ENCODE assay signal across 1 cellular context in the genomic region with DNA sequence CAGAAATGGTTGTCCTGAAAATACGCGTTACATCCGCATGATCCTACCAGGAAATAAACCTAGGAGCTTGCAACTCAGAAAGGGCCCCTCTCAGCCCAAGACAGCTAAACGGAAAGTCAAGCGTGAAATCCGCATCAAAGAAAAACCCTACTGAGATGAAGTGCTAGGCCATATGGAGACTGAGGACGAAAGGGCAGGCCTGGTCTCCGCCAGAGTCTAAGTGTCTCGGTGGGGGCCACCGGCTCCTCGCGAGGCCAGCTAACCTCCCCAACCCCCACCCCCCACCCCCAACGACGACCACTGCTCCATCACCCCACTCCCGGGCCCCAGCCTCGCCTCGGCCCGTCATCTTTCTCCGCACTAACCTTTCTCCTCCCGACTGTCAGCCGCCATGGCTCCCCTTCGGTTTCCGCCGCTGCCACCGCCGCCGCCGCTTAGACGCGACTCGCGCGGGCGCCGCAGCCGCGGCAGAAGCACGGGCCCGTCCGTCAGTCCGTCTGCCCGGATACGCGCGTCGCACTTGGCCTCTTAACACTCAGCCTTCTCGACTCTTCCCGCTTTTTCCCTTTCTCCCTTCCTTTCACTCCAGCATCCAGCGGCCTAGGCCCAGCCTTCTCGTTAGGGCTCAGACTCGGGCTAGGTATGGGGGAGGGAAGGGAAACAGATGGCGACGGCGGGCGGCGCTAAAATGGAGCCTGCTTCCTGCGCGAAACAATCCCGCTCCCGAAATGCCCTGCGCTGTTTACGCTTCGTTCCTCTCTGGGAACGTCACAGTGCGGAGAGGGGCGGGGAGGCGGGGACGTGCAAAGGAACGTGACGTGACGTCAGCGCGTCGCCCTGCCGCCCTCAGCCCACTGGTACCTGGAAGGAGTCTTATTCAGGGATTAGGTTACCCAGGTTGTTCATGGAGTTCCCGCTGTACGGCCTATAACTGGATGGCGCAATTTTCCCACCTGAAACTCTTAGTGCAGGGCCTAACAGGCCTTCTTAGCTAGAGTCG.
TF ChIP-seq lines count a peak whose summit lies in the region.

A gene (minus strand): TSS at position 730 of the 1,000 bp plus-strand sequence. CDS start 337 bp downstream, at position 393.

TF ChIP-seq in K562, 482 proteins besides CTCF, POLR2A, EP300 and RAD21 (continued from another document and continues in another):
- TF ChIP-seq, protein P1, sequence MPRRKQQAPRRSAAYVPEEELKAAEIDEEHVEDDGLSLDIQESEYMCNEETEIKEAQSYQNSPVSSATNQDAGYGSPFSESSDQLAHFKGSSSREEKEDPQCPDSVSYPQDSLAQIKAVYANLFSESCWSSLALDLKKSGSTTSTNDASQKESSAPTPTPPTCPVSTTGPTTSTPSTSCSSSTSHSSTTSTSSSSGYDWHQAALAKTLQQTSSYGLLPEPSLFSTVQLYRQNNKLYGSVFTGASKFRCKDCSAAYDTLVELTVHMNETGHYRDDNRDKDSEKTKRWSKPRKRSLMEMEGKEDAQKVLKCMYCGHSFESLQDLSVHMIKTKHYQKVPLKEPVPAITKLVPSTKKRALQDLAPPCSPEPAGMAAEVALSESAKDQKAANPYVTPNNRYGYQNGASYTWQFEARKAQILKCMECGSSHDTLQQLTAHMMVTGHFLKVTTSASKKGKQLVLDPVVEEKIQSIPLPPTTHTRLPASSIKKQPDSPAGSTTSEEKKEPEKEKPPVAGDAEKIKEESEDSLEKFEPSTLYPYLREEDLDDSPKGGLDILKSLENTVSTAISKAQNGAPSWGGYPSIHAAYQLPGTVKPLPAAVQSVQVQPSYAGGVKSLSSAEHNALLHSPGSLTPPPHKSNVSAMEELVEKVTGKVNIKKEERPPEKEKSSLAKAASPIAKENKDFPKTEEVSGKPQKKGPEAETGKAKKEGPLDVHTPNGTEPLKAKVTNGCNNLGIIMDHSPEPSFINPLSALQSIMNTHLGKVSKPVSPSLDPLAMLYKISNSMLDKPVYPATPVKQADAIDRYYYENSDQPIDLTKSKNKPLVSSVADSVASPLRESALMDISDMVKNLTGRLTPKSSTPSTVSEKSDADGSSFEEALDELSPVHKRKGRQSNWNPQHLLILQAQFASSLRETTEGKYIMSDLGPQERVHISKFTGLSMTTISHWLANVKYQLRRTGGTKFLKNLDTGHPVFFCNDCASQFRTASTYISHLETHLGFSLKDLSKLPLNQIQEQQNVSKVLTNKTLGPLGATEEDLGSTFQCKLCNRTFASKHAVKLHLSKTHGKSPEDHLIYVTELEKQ (CRISPR knock-in tag; IDR thresholded peaks at IDR 0.05), result no peak
- TF ChIP-seq PPARD (CRISPR knock-in tag; IDR thresholded peaks at IDR 0.05) (no peak), RB1 (IDR thresholded peaks at IDR 0.05; ENCODE audit: low read depth) (peak; percentile 70; the same call in 1 of the 2 replicates), NEUROD1 (IDR thresholded peaks at IDR 0.05; ENCODE audit: borderline replicate concordance, low read depth, low read length, partially characterized antibody) (peak; percentile 62), JUN (IDR thresholded peaks at IDR 0.05; ENCODE audit: borderline replicate concordance, low read depth, low read length) (peak; percentile 66; the same call in 1 of the 2 replicates), JUN (CRISPR knock-in tag; IDR thresholded peaks at IDR 0.05; ENCODE audit: borderline replicate concordance) (peak; percentile 71; the same call in 1 of the 2 replicates), TAF9B (IDR thresholded peaks at IDR 0.05; ENCODE audit: partially characterized antibody) (peak; percentile 87), CEBPB (tag; IDR thresholded peaks at IDR 0.05) (peak; percentile 49), EGR1 (conservative IDR thresholded peaks at IDR 0.05) (peak; percentile 82), GABPA (tag; conservative IDR thresholded peaks at IDR 0.05; ENCODE audit: low read depth) (peak; percentile 69), HMGN3 (IDR thresholded peaks at IDR 0.05; ENCODE audit: borderline replicate concordance, extremely low read depth, insufficient read length, low read depth, low read length) (peak; percentile 66), ZBED1 (IDR thresholded peaks at IDR 0.05) (peak; percentile 37; the same call in 1 of the 2 replicates), KDM1A (IDR thresholded peaks at IDR 0.05) (peak in 1 of 2 experiments; percentile 29; a peak in 1 of 4 replicates), CHCHD3 (CRISPR knock-in tag; IDR thresholded peaks at IDR 0.05) (peak; percentile 54; the same call in 1 of the 2 replicates), L3MBTL2 (IDR thresholded peaks at IDR 0.05) (peak; percentile 56), PTBP1 (IDR thresholded peaks at IDR 0.05; ENCODE audit: low read depth, low read length) (no peak), ZNF589 (CRISPR knock-in tag; IDR thresholded peaks at IDR 0.05; ENCODE audit: low read depth) (peak; percentile 64), EHMT2 (IDR thresholded peaks at IDR 0.05) (peak; percentile 42), FOXA3 (CRISPR knock-in tag; conservative IDR thresholded peaks at IDR 0.05 in 1 of 2, IDR thresholded peaks at IDR 0.05 in 1 of 2) (peak; percentile 89 to 97), ZFP36 (IDR thresholded peaks at IDR 0.05; ENCODE audit: low read depth, low read length, partially characterized antibody) (no peak), IFI16 (CRISPR knock-in tag; IDR thresholded peaks at IDR 0.05) (no peak), ZNF551 (CRISPR knock-in tag; IDR thresholded peaks at IDR 0.05) (no peak), OTX1 (CRISPR knock-in tag; IDR thresholded peaks at IDR 0.05) (peak; percentile 82), HNRNPLL (IDR thresholded peaks at IDR 0.05; ENCODE audit: low read depth, low read length, poor library complexity, severe bottlenecking) (peak; percentile 100), NCOA4 (IDR thresholded peaks at IDR 0.05; ENCODE audit: partially characterized antibody) (no peak), ZC3H11A (IDR thresholded peaks at IDR 0.05; ENCODE audit: low read depth, low read length) (no peak), CHD1 (IDR thresholded peaks at IDR 0.05; ENCODE audit: low read length) (peak; percentile 70), ZKSCAN8 (CRISPR knock-in tag; IDR thresholded peaks at IDR 0.05) (no peak), NCOA6 (IDR thresholded peaks at IDR 0.05) (peak; percentile 94), KLF1 (tag; IDR thresholded peaks at IDR 0.05) (peak; percentile 62; the same call in 1 of the 2 replicates), MAFF (IDR thresholded peaks at IDR 0.05; ENCODE audit: low read length) (no peak), HNRNPUL1 (IDR thresholded peaks at IDR 0.05; ENCODE audit: low read length) (no peak), CREB1 (IDR thresholded peaks at IDR 0.05) (peak; percentile 96), CREB1 (CRISPR knock-in tag; IDR thresholded peaks at IDR 0.05) (peak; percentile 97), DIDO1 (tag; IDR thresholded peaks at IDR 0.05; ENCODE audit: low read depth) (peak; percentile 29; the same call in 1 of the 2 replicates), HDAC1 (IDR thresholded peaks at IDR 0.05) (peak in 1 of 2 experiments; percentile 82; a peak in 2 of 4 replicates), HCFC1 (IDR thresholded peaks at IDR 0.05; ENCODE audit: low read depth, low read length) (peak; percentile 55), EP400 (IDR thresholded peaks at IDR 0.05) (peak; percentile 95), FOXK1 (CRISPR knock-in tag; IDR thresholded peaks at IDR 0.05; ENCODE audit: borderline replicate concordance) (peak; percentile 98), RBM22 (IDR thresholded peaks at IDR 0.05; ENCODE audit: low read depth, low read length, poor library complexity, severe bottlenecking) (peak; percentile 55), FOXJ2 (tag; IDR thresholded peaks at IDR 0.05) (peak; percentile 96), POLR2G (IDR thresholded peaks at IDR 0.05; ENCODE audit: low read depth, low read length) (peak; percentile 94)
- TF ChIP-seq, protein P2, sequence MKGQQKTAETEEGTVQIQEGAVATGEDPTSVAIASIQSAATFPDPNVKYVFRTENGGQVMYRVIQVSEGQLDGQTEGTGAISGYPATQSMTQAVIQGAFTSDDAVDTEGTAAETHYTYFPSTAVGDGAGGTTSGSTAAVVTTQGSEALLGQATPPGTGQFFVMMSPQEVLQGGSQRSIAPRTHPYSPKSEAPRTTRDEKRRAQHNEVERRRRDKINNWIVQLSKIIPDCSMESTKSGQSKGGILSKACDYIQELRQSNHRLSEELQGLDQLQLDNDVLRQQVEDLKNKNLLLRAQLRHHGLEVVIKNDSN (CRISPR knock-in tag; IDR thresholded peaks at IDR 0.05), result peak; percentile 63
- TF ChIP-seq, protein P3, sequence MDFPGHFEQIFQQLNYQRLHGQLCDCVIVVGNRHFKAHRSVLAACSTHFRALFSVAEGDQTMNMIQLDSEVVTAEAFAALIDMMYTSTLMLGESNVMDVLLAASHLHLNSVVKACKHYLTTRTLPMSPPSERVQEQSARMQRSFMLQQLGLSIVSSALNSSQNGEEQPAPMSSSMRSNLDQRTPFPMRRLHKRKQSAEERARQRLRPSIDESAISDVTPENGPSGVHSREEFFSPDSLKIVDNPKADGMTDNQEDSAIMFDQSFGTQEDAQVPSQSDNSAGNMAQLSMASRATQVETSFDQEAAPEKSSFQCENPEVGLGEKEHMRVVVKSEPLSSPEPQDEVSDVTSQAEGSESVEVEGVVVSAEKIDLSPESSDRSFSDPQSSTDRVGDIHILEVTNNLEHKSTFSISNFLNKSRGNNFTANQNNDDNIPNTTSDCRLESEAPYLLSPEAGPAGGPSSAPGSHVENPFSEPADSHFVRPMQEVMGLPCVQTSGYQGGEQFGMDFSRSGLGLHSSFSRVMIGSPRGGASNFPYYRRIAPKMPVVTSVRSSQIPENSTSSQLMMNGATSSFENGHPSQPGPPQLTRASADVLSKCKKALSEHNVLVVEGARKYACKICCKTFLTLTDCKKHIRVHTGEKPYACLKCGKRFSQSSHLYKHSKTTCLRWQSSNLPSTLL (IDR thresholded peaks at IDR 0.05), result no peak
- TF ChIP-seq, protein P4, sequence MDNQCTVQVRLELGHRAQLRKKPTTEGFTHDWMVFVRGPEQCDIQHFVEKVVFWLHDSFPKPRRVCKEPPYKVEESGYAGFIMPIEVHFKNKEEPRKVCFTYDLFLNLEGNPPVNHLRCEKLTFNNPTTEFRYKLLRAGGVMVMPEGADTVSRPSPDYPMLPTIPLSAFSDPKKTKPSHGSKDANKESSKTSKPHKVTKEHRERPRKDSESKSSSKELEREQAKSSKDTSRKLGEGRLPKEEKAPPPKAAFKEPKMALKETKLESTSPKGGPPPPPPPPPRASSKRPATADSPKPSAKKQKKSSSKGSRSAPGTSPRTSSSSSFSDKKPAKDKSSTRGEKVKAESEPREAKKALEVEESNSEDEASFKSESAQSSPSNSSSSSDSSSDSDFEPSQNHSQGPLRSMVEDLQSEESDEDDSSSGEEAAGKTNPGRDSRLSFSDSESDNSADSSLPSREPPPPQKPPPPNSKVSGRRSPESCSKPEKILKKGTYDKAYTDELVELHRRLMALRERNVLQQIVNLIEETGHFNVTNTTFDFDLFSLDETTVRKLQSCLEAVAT (IDR thresholded peaks at IDR 0.05), result peak; percentile 28 to 81; a peak in 3 of 4 replicates
- TF ChIP-seq, protein P5, sequence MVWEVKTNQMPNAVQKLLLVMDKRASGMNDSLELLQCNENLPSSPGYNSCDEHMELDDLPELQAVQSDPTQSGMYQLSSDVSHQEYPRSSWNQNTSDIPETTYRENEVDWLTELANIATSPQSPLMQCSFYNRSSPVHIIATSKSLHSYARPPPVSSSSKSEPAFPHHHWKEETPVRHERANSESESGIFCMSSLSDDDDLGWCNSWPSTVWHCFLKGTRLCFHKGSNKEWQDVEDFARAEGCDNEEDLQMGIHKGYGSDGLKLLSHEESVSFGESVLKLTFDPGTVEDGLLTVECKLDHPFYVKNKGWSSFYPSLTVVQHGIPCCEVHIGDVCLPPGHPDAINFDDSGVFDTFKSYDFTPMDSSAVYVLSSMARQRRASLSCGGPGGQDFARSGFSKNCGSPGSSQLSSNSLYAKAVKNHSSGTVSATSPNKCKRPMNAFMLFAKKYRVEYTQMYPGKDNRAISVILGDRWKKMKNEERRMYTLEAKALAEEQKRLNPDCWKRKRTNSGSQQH (CRISPR knock-in tag; IDR thresholded peaks at IDR 0.05), result 0 out of 2 replicates have a peak, but pooled peaks have one; percentile 33
- TF ChIP-seq, protein P6, sequence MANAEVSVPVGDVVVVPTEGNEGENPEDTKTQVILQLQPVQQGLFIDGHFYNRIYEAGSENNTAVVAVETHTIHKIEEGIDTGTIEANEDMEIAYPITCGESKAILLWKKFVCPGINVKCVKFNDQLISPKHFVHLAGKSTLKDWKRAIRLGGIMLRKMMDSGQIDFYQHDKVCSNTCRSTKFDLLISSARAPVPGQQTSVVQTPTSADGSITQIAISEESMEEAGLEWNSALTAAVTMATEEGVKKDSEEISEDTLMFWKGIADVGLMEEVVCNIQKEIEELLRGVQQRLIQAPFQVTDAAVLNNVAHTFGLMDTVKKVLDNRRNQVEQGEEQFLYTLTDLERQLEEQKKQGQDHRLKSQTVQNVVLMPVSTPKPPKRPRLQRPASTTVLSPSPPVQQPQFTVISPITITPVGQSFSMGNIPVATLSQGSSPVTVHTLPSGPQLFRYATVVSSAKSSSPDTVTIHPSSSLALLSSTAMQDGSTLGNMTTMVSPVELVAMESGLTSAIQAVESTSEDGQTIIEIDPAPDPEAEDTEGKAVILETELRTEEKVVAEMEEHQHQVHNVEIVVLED (CRISPR knock-in tag; IDR thresholded peaks at IDR 0.05), result peak; percentile 99
- TF ChIP-seq, protein P7, sequence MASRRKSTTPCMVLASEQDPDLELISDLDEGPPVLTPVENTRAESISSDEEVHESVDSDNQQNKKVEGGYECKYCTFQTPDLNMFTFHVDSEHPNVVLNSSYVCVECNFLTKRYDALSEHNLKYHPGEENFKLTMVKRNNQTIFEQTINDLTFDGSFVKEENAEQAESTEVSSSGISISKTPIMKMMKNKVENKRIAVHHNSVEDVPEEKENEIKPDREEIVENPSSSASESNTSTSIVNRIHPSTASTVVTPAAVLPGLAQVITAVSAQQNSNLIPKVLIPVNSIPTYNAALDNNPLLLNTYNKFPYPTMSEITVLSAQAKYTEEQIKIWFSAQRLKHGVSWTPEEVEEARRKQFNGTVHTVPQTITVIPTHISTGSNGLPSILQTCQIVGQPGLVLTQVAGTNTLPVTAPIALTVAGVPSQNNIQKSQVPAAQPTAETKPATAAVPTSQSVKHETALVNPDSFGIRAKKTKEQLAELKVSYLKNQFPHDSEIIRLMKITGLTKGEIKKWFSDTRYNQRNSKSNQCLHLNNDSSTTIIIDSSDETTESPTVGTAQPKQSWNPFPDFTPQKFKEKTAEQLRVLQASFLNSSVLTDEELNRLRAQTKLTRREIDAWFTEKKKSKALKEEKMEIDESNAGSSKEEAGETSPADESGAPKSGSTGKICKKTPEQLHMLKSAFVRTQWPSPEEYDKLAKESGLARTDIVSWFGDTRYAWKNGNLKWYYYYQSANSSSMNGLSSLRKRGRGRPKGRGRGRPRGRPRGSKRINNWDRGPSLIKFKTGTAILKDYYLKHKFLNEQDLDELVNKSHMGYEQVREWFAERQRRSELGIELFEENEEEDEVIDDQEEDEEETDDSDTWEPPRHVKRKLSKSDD (conservative IDR thresholded peaks at IDR 0.05; ENCODE audit: low read length), result 0 out of 2 replicates have a peak, but pooled peaks have one; percentile 66
- TF ChIP-seq, protein P8, sequence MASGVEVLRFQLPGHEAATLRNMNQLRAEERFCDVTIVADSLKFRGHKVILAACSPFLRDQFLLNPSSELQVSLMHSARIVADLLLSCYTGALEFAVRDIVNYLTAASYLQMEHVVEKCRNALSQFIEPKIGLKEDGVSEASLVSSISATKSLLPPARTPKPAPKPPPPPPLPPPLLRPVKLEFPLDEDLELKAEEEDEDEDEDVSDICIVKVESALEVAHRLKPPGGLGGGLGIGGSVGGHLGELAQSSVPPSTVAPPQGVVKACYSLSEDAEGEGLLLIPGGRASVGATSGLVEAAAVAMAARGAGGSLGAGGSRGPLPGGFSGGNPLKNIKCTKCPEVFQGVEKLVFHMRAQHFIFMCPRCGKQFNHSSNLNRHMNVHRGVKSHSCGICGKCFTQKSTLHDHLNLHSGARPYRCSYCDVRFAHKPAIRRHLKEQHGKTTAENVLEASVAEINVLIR (CRISPR knock-in tag; IDR thresholded peaks at IDR 0.05), result peak; percentile 89
